In genomic region chr11:62560566-62561103, GRCh38 we compare ENCODE assay signal across 8 cellular contexts. TPM values are rescaled to one million over a fixed set of nuclear protein-coding genes. Genes with fewer than 3 reads are reported as not detected.
A peak's percentile ranks its signal among the peaks of the same experiment; 100 is the strongest.
DNase-seq lines count a peak whose midpoint lies in the region; ATAC-seq and TF ChIP-seq lines count a peak whose summit lies in the region.

No MANE protein-coding gene starts in this region.

- H3K9me3 ChIP-seq in prostate gland, result no peaks in the 10 kb centered on the region

- intact Hi-C loops in CD14-positive monocyte (cut with micrococcal nuclease) (loop anchor here in 1 of 2 donors (5.0 kb wide), 1 partner anchor 138 kb away; no protein-coding TSS in a partner anchor), Right ventricle myocardium superior (cut with DNase I) (no loop called here), prostate gland (cut with DNase I) (loop anchor here (2.0 to 5.0 kb wide), 3 partner anchors 16 to 166 kb away; no protein-coding TSS in a partner anchor)

- H3K27ac Mint-ChIP-seq in CD14-positive monocyte, result peak overlapping the region; percentile 70 to 87 (median 81)
- peak overlapping the region; percentile 46 for H3K27ac Mint-ChIP-seq in activated naive CD4-positive, alpha-beta T cell treated with anti-CD3 and anti-CD28 coated beads, Interleukin-2, amount 50 U/mL, for 24 hours

- peaks cover 43 to 72% of the 10 kb centered on the region in 2 donors for H3K36me3 Mint-ChIP-seq in CD14-positive monocyte
- peaks cover 14% of the 10 kb centered on the region for H3K36me3 Mint-ChIP-seq in activated naive CD4-positive, alpha-beta T cell treated with anti-CD3 and anti-CD28 coated beads, Interleukin-2, amount 50 U/mL, for 24 hours

- H3K9me3 Mint-ChIP-seq in CD14-positive monocyte, result no peaks in the 10 kb centered on the region
- H3K9me3 Mint-ChIP-seq in activated naive CD4-positive, alpha-beta T cell treated with anti-CD3 and anti-CD28 coated beads, Interleukin-2, amount 50 U/mL, for 24 hours, result no peaks in the 10 kb centered on the region

- H3K27ac ChIP-seq in prostate gland, result peak overlapping the region; percentile 71 to 79

- ATAC-seq in HG02642 (IDR thresholded peaks at IDR 0.05; ENCODE audit: poor library complexity, unreplicated experiment) (peak; percentile 27), Right ventricle myocardium superior (ENCODE audit: poor library complexity) (peak; percentile 87), GM21576 (IDR thresholded peaks at IDR 0.05; ENCODE audit: unreplicated experiment) (no peak)

- H3K4me1 ChIP-seq in prostate gland (replicated peaks), result peaks cover 16% of the 10 kb centered on the region

- peaks cover 37% of the 10 kb centered on the region for H3K4me1 Mint-ChIP-seq in CD14-positive monocyte
- peaks cover 58% of the 10 kb centered on the region for H3K4me1 Mint-ChIP-seq in activated naive CD4-positive, alpha-beta T cell treated with anti-CD3 and anti-CD28 coated beads, Interleukin-2, amount 50 U/mL, for 24 hours

- H3K27me3 ChIP-seq in prostate gland (replicated peaks; ENCODE audit: insufficient read depth), result no peaks in the 10 kb centered on the region

- H3K4me3 Mint-ChIP-seq in CD14-positive monocyte, result no peak overlapping the region
- H3K4me3 Mint-ChIP-seq in activated naive CD4-positive, alpha-beta T cell treated with anti-CD3 and anti-CD28 coated beads, Interleukin-2, amount 50 U/mL, for 24 hours, result peak overlapping the region; percentile 7

- no peak for TF ChIP-seq POLR2A in prostate gland (IDR thresholded peaks at IDR 0.05)

- DNase-seq in CD14-positive monocyte (ENCODE audit: low spot score) (peak; percentile 91), SIG-M5 treated with dmso at 0.1 percent for 504 hours (lab: John Stamatoyannopoulos, UW; ENCODE audit: unreplicated experiment) (peak; percentile 89), Right ventricle myocardium superior (peak; percentile 84), prostate gland (ENCODE audit: low spot score) (peak; percentile 95), mesenteric fat pad (ENCODE audit: low spot score) (no peak)

- no peak overlapping the region for H3K4me3 ChIP-seq in prostate gland

- 2% methylated on average over 2 of the region's 2 CpGs for WGBS in prostate gland

- peaks cover 0 to 2% (median 2%) of the 10 kb centered on the region in 3 donors for H3K27me3 Mint-ChIP-seq in CD14-positive monocyte (ENCODE audit: low read depth in 3 of 3)
- H3K27me3 Mint-ChIP-seq in activated naive CD4-positive, alpha-beta T cell treated with anti-CD3 and anti-CD28 coated beads, Interleukin-2, amount 50 U/mL, for 24 hours, result no peaks in the 10 kb centered on the region

- H3K36me3 ChIP-seq in prostate gland, result peaks cover 7 to 17% of the 10 kb centered on the region in 2 donors

- TF ChIP-seq CTCF in CD14-positive monocyte (IDR thresholded peaks at IDR 0.05) (peak; percentile 78), prostate gland (IDR thresholded peaks at IDR 0.05) (peak; percentile 73 to 95 (median 91))

RNA-seq across cellular contexts. Expression of gene EEF1G, which starts 13.1 kb away (rescaled TPM):
- 100 to 1,000 TPM; 490 to 491 TPM for polyA plus RNA-seq in CD14-positive monocyte
- 794 TPM for total RNA-seq in Right ventricle myocardium superior
- 1,000 to 10,000 TPM; 1,254 to 2,389 TPM for total RNA-seq in prostate gland
- 865 TPM for total RNA-seq in mesenteric fat pad

RNA-seq across cellular contexts. Expression of gene AHNAK, which starts 14.0 kb away (rescaled TPM):
- polyA plus RNA-seq in CD14-positive monocyte, result 100 to 1,000 TPM in 1 of 2 donors, 10 to 100 TPM in 1; 80.0 to 103 TPM
- 318 TPM for total RNA-seq in Right ventricle myocardium superior
- total RNA-seq in prostate gland, result 100 to 1,000 TPM; 367 to 434 TPM
- total RNA-seq in mesenteric fat pad, result 1,254 TPM

RNA-seq across cellular contexts. Expression of gene TUT1, which starts 30.7 kb away (rescaled TPM):
- polyA plus RNA-seq in CD14-positive monocyte, result 1 to 10 TPM; 1.8 to 2.1 TPM
- total RNA-seq in Right ventricle myocardium superior (14.7 TPM), prostate gland (10 to 100 TPM; 26.6 to 30.6 TPM), mesenteric fat pad (13.4 TPM)

RNA-seq across cellular contexts. Expression of gene MTA2, which starts 41.0 kb away (rescaled TPM):
- polyA plus RNA-seq in CD14-positive monocyte, result 10 to 100 TPM; 14.0 to 17.6 TPM
- total RNA-seq in Right ventricle myocardium superior (28.2 TPM), prostate gland (100 to 1,000 TPM in 1 of 2 donors, 10 to 100 TPM in 1; 96.5 to 110 TPM), mesenteric fat pad (103 TPM)

RNA-seq across cellular contexts. Expression of gene EML3, which starts 51.9 kb away (rescaled TPM):
- 10 to 100 TPM in 1 of 2 donors, 1 to 10 TPM in 1; 7.2 to 10.6 TPM for polyA plus RNA-seq in CD14-positive monocyte
- total RNA-seq in Right ventricle myocardium superior (13.1 TPM), prostate gland (10 to 100 TPM; 50.2 to 80.1 TPM), mesenteric fat pad (116 TPM)
